In genomic region chr5:7908317-7908716, GRCh38 we compare ENCODE assay signal across 9 cellular contexts. TPM values are rescaled to one million over a fixed set of nuclear protein-coding genes. Genes with fewer than 3 reads are reported as not detected.
"Had no signal": no experiment of that assay in that cellular context is flagged by ENCODE, and none has a peak within 500 bp of the region (broad histone marks: within the 10 kb centered on the region; RNA-seq: fewer than 3 reads in every experiment).

No MANE protein-coding gene starts in this region.

- H3K4me3 ChIP-seq: GM12878 had no signal

- FAIRE-seq: G401.6, GM12878, GM12891, GM12892, GM18507, GM19239 had no signal

- ATAC-seq: GM12878 had no signal

- DNase-seq: GDM1, GF-D8 had no signal

RNA-seq across cellular contexts. Expression of gene CFAP90, which starts 57.4 kb away (rescaled TPM):
- total RNA-seq: G401, GM12878 had no signal
- polyA plus RNA-seq: GM12878 had no signal
